Comparison of ENCODE assay signal across 10 cellular contexts in genomic region chr12:124910561-124911478, GRCh38. TPM values are rescaled to one million over a fixed set of nuclear protein-coding genes. Genes with fewer than 3 reads are reported as not detected.
A peak's percentile ranks its signal among the peaks of the same experiment; 100 is the strongest.
DNase-seq lines count a peak whose midpoint lies in the region; ATAC-seq, FAIRE-seq and TF ChIP-seq lines count a peak whose summit lies in the region.
"Had no signal": no experiment of that assay in that cellular context is flagged by ENCODE, and none has a peak within 500 bp of the region (broad histone marks: within the 10 kb centered on the region; RNA-seq: fewer than 3 reads in every experiment).

No MANE protein-coding gene starts in this region.

- WGBS in HepG2 (ENCODE audit: low lambda C conversion rate): 63% methylated on average over 9 of the region's 9 CpGs
- 76 to 80% methylated on average over 9 of the region's 9 CpGs for WGBS in thyroid gland, 2 donors

- H3K4me3 ChIP-seq in ascending aorta (peak overlapping the region; percentile 43 to 55), HepG2 (replicated peaks in 1 of 3; ENCODE audit: insufficient read depth in 1 of 3, low read depth in 2 of 3, low read length in 3 of 3) (peak overlapping the region; percentile 43 to 61 (median 54)), thyroid gland (replicated peaks in 1 of 3) (peak overlapping the region in 1 of 3 donors; percentile 3), HAP-1 (no peak overlapping the region)

- no TSS peak for BruUV-seq in HepG2 (replicated peaks; lab: Mats Ljungman, UMichigan)

- POLR2A ChIA-PET in activated CD4-positive, alpha-beta T cell treated with anti-CD3 and anti-CD28 coated beads, Interleukin-2, amount 10 ng/mL, durations not matched to agents 7 days and 5 days (lab: Charles Lee): interaction anchor here (0.6 to 1.1 kb wide), 2 partner anchors 9 to 29 kb away, joined by 3 to 5 read pairs; no protein-coding TSS in a partner anchor
- POLR2A ChIA-PET in HepG2 (lab: Yijun Ruan, JAX): interaction anchor here (0.8 to 6.8 kb wide), 7 partner anchors 7 to 82 kb away, joined by 3 to 64 read pairs (median 6); no protein-coding TSS in a partner anchor

- intact Hi-C loops in ascending aorta (cut with DNase I): no loop called here
- intact Hi-C loops in HepG2 (cut with micrococcal nuclease; ENCODE audit: unreplicated experiment): no loop called here
- intact Hi-C loops in thyroid gland (cut with DNase I): no loop called here

- no peaks in the 10 kb centered on the region for H3K27me3 Mint-ChIP-seq in activated CD4-positive, alpha-beta T cell treated with anti-CD3 and anti-CD28 coated beads, Interleukin-2, amount 10 ng/mL, durations not matched to agents 7 days and 5 days

- peaks cover 54% of the 10 kb centered on the region for H3K79me2 ChIP-seq in HepG2 (ENCODE audit: insufficient read depth, low read length)

- no peak for TF ChIP-seq CTCF in ascending aorta (IDR thresholded peaks at IDR 0.05)
- TF ChIP-seq CTCF in HepG2 (CRISPR knock-in tag; IDR thresholded peaks at IDR 0.05): no peak
- TF ChIP-seq CTCF in thyroid gland (IDR thresholded peaks at IDR 0.05): no peak

- peaks cover 0 to 26% of the 10 kb centered on the region in 2 donors for H3K4me1 ChIP-seq in ascending aorta
- H3K4me1 ChIP-seq in HepG2 (ENCODE audit: insufficient read depth, low read length): peaks cover 39% of the 10 kb centered on the region
- H3K4me1 ChIP-seq in thyroid gland: peaks cover 28 to 33% of the 10 kb centered on the region in 2 donors
- H3K4me1 ChIP-seq in HAP-1: peaks cover 12% of the 10 kb centered on the region

- peaks cover 53% of the 10 kb centered on the region for H3K4me1 Mint-ChIP-seq in activated CD4-positive, alpha-beta T cell treated with anti-CD3 and anti-CD28 coated beads, Interleukin-2, amount 10 ng/mL, durations not matched to agents 7 days and 5 days

- no peak for TF ChIP-seq EP300 in HepG2 (IDR thresholded peaks at IDR 0.05; ENCODE audit: low read depth in 2 of 2, low read length in 2 of 2)
- TF ChIP-seq EP300 in HepG2 (CRISPR knock-in tag; IDR thresholded peaks at IDR 0.05; ENCODE audit: borderline replicate concordance): no peak

- H3K27ac ChIP-seq in ascending aorta (peak overlapping the region; percentile 28 to 32), HepG2 (ENCODE audit: extremely low read length, insufficient read depth, low read length) (no peak overlapping the region), thyroid gland (peak overlapping the region in 2 of 3 donors; percentile 7 to 44)
- H3K27ac ChIP-seq: C4-2B had no signal

- no peak overlapping the region for H3K27ac Mint-ChIP-seq in activated CD4-positive, alpha-beta T cell treated with anti-CD3 and anti-CD28 coated beads, Interleukin-2, amount 10 ng/mL, durations not matched to agents 7 days and 5 days

- H3K36me3 ChIP-seq in ascending aorta (peaks cover 24 to 40% of the 10 kb centered on the region in 2 donors), HepG2 (replicated peaks in 1 of 2; ENCODE audit: control insufficient read depth in 1 of 2, insufficient read depth in 2 of 2, low read length in 2 of 2) (peaks cover 4 to 26% of the 10 kb centered on the region in 2 experiments), thyroid gland (peaks cover 23 to 28% of the 10 kb centered on the region in 2 donors), HAP-1 (replicated peaks) (peaks cover 20% of the 10 kb centered on the region)

- H3K4me3 Mint-ChIP-seq in activated CD4-positive, alpha-beta T cell treated with anti-CD3 and anti-CD28 coated beads, Interleukin-2, amount 10 ng/mL, durations not matched to agents 7 days and 5 days: peak overlapping the region; percentile 29

- peaks cover 0 to 15% of the 10 kb centered on the region in 2 donors for H3K9me3 ChIP-seq in ascending aorta
- H3K9me3 ChIP-seq in HepG2 (ENCODE audit: low read length): no peaks in the 10 kb centered on the region
- no peaks in the 10 kb centered on the region for H3K9me3 ChIP-seq in thyroid gland
- no peaks in the 10 kb centered on the region; the same call in 1 of the 2 replicates for H3K9me3 ChIP-seq in HAP-1

- H3K36me3 Mint-ChIP-seq in activated CD4-positive, alpha-beta T cell treated with anti-CD3 and anti-CD28 coated beads, Interleukin-2, amount 10 ng/mL, durations not matched to agents 7 days and 5 days (ENCODE audit: low read depth): peaks cover 42% of the 10 kb centered on the region

- 0 out of 2 replicates have a peak, but pooled peaks have one; percentile 4 for TF ChIP-seq RAD21 in HepG2 (CRISPR knock-in tag; IDR thresholded peaks at IDR 0.05)

- H3K27me3 ChIP-seq in ascending aorta (no peaks in the 10 kb centered on the region), HepG2 (ENCODE audit: control insufficient read depth in 1 of 2, insufficient read depth in 2 of 2, low read length in 2 of 2) (no peaks in the 10 kb centered on the region; a peak in 1 of 5 replicates), thyroid gland (no peaks in the 10 kb centered on the region), HAP-1 (ENCODE audit: low read depth) (no peaks in the 10 kb centered on the region)

- peak overlapping the region; percentile 41; the same call in 1 of the 2 replicates for H3K9ac ChIP-seq in HepG2 (ENCODE audit: insufficient read depth, low read depth, low read length)

- FAIRE-seq in HepG2 (lab: Jason Lieb, UNC): no peak

- in situ Hi-C loops in HepG2 (cut with HindIII; ENCODE audit: extremely low pct_ligation_motif_present, low pct_unique_long_range_greater_than_20kb): no loop called here
- in situ Hi-C loops in HAP-1 (cut with MboI; ENCODE audit: low sequenced_read_pairs): no loop called here

- no peak overlapping the region for H2AFZ ChIP-seq in HepG2 (ENCODE audit: low read length)

- CTCF ChIA-PET in activated CD4-positive, alpha-beta T cell treated with anti-CD3 and anti-CD28 coated beads, Interleukin-2, amount 10 ng/mL, durations not matched to agents 7 days and 5 days (lab: Charles Lee): interaction anchor here (3.3 kb wide), 1 partner anchor 29 kb away, joined by 14 read pairs; no protein-coding TSS in a partner anchor
- CTCF ChIA-PET in HepG2 (lab: Yijun Ruan, JAX; ENCODE audit: low intra/inter-chr PET ratio, low total read pairs): no interaction called here

- peaks cover 42% of the 10 kb centered on the region for H4K20me1 ChIP-seq in HepG2 (ENCODE audit: insufficient read depth, low read length)

- ATAC-seq in HepG2: no peak; the same call in 2 of the 3 replicates
- no peak for ATAC-seq in GM21576 (IDR thresholded peaks at IDR 0.05; ENCODE audit: unreplicated experiment)

- TF ChIP-seq POLR2A in HepG2 (IDR thresholded peaks at IDR 0.05; ENCODE audit: insufficient read depth in 1 of 2, low read depth in 2 of 2, low read length in 2 of 2): peak; percentile 28 to 90; a peak in 3 of 4 replicates
- no peak for TF ChIP-seq POLR2A in thyroid gland (IDR thresholded peaks at IDR 0.05)

- no peak for DNase-seq in activated CD4-positive, alpha-beta T cell treated with anti-CD3 and anti-CD28 coated beads, Interleukin-2, amount 10 ng/mL, durations not matched to agents 7 days and 5 days
- no peak for DNase-seq in activated CD4-positive, alpha-beta T cell treated with anti-CD3 and anti-CD28 coated beads, Interleukin-2, amount 50 U/mL, for 1 hour
- DNase-seq in ascending aorta (ENCODE audit: low spot score in 2 of 2) (no peak), HepG2 (ENCODE audit: low spot score) (no peak), thyroid gland (no peak), HAP-1 (ENCODE audit: low spot score in 2 of 2) (no peak), NCI-H510A (lab: John Stamatoyannopoulos, UW) (no peak)
- DNase-seq: Kasumi-1 had no signal

- H3K4me2 ChIP-seq in HepG2 (ENCODE audit: low read depth, low read length): peak overlapping the region; percentile 81

- no peaks in the 10 kb centered on the region for H3K9me3 Mint-ChIP-seq in activated CD4-positive, alpha-beta T cell treated with anti-CD3 and anti-CD28 coated beads, Interleukin-2, amount 10 ng/mL, durations not matched to agents 7 days and 5 days

RNA-seq across cellular contexts. Expression of gene UBC, which starts 3.6 kb away (rescaled TPM):
- total RNA-seq in activated CD4-positive, alpha-beta T cell treated with anti-CD3 and anti-CD28 coated beads, Interleukin-2, amount 10 ng/mL, durations not matched to agents 7 days and 5 days: 100 to 1,000 TPM; 749 to 755 TPM
- 1,347 TPM for total RNA-seq in ascending aorta
- 805 and 1,167 TPM in 2 replicates for total RNA-seq in HepG2 (2016; rRNA removed; fragmentation: Illumina TruSeq; extraction: Trizol)
- total RNA-seq in HepG2 (2016; cell fraction: cytosol; rRNA removed; fragmentation: Illumina TruSeq; extraction: Trizol; ENCODE audit: low read depth): 330 and 384 TPM in 2 replicates
- 802 and 1,160 TPM in 2 replicates for total RNA-seq in HepG2 (2016; cell fraction: insoluble cytoplasmic fraction; rRNA removed; fragmentation: Illumina TruSeq; extraction: Trizol)
- 388 and 438 TPM in 2 replicates for total RNA-seq in HepG2 (2016; cell fraction: membrane; rRNA removed; fragmentation: Illumina TruSeq; extraction: Trizol)
- 473 and 495 TPM in 2 replicates for total RNA-seq in HepG2 (2016; cell fraction: nucleus; rRNA removed; fragmentation: Illumina TruSeq; extraction: Trizol)
- 1,432 and 1,529 TPM in 2 replicates for polyA plus RNA-seq in HepG2 (2011; rRNA removed)
- polyA plus RNA-seq in HepG2 (2011; cell fraction: cytosol; rRNA removed): 1,350 and 1,708 TPM in 2 replicates
- 541 and 721 TPM in 2 replicates for polyA plus RNA-seq in HepG2 (2011; cell fraction: nucleus; rRNA removed)
- 920 and 1,315 TPM in 2 replicates for polyA plus RNA-seq in HepG2 (2012)
- polyA plus RNA-seq in HepG2 (2016; cell fraction: cytosol; fragmentation: Illumina TruSeq; extraction: Trizol; ENCODE audit: low read depth): 299 and 343 TPM in 2 replicates
- polyA plus RNA-seq in HepG2 (2016; cell fraction: insoluble cytoplasmic fraction; fragmentation: Illumina TruSeq; extraction: Trizol; ENCODE audit: low read depth): 1,055 and 1,063 TPM in 2 replicates
- 279 and 340 TPM in 2 replicates for polyA plus RNA-seq in HepG2 (2016; cell fraction: membrane; fragmentation: Illumina TruSeq; extraction: Trizol; ENCODE audit: low read depth)
- 688 and 691 TPM in 2 replicates for polyA plus RNA-seq in HepG2 (2016; cell fraction: nucleus; fragmentation: Illumina TruSeq; extraction: Trizol; ENCODE audit: insufficient read depth, low read depth)
- 531 and 665 TPM in 2 replicates for polyA minus RNA-seq in HepG2 (2011; rRNA and poly(A)+ RNA removed; ENCODE audit: low replicate concordance)
- 412 and 617 TPM in 2 replicates for polyA minus RNA-seq in HepG2 (2011; cell fraction: cytosol; rRNA and poly(A)+ RNA removed)
- 99.5 and 162 TPM in 2 replicates for polyA minus RNA-seq in HepG2 (2011; cell fraction: nucleus; rRNA and poly(A)+ RNA removed)
- total RNA-seq in thyroid gland: 1,000 to 10,000 TPM in 2 of 4 donors, 100 to 1,000 TPM in 2; 907 to 1,424 (median 1,000) TPM

RNA-seq across cellular contexts. Expression of gene SCARB1, which starts 47.2 kb away (rescaled TPM):
- total RNA-seq in activated CD4-positive, alpha-beta T cell treated with anti-CD3 and anti-CD28 coated beads, Interleukin-2, amount 10 ng/mL, durations not matched to agents 7 days and 5 days: 1 to 10 TPM; 5.3 to 6.2 TPM
- total RNA-seq in ascending aorta (81.1 TPM), HepG2 (2016; rRNA removed; fragmentation: Illumina TruSeq; extraction: Trizol) (33.2 and 63.4 TPM in 2 replicates), thyroid gland (10 to 100 TPM; 10.9 to 16.0 (median 15.4) TPM)
- total RNA-seq in HepG2 (2016; cell fraction: cytosol; rRNA removed; fragmentation: Illumina TruSeq; extraction: Trizol; ENCODE audit: low read depth): 10.1 and 11.6 TPM in 2 replicates
- total RNA-seq in HepG2 (2016; cell fraction: insoluble cytoplasmic fraction; rRNA removed; fragmentation: Illumina TruSeq; extraction: Trizol): 24.7 and 65.3 TPM in 2 replicates
- total RNA-seq in HepG2 (2016; cell fraction: membrane; rRNA removed; fragmentation: Illumina TruSeq; extraction: Trizol): 32.7 and 33.2 TPM in 2 replicates
- 82.8 and 99.0 TPM in 2 replicates for total RNA-seq in HepG2 (2016; cell fraction: nucleus; rRNA removed; fragmentation: Illumina TruSeq; extraction: Trizol)
- 160 and 189 TPM in 2 replicates for polyA plus RNA-seq in HepG2 (2011; rRNA removed)
- 208 and 213 TPM in 2 replicates for polyA plus RNA-seq in HepG2 (2011; cell fraction: cytosol; rRNA removed)
- polyA plus RNA-seq in HepG2 (2011; cell fraction: nucleus; rRNA removed): 869 and 1,053 TPM in 2 replicates
- polyA plus RNA-seq in HepG2 (2012): 214 and 253 TPM in 2 replicates
- 18.1 and 20.1 TPM in 2 replicates for polyA plus RNA-seq in HepG2 (2016; cell fraction: cytosol; fragmentation: Illumina TruSeq; extraction: Trizol; ENCODE audit: low read depth)
- polyA plus RNA-seq in HepG2 (2016; cell fraction: insoluble cytoplasmic fraction; fragmentation: Illumina TruSeq; extraction: Trizol; ENCODE audit: low read depth): 42.8 and 60.7 TPM in 2 replicates
- 42.2 and 44.0 TPM in 2 replicates for polyA plus RNA-seq in HepG2 (2016; cell fraction: membrane; fragmentation: Illumina TruSeq; extraction: Trizol; ENCODE audit: low read depth)
- 235 and 236 TPM in 2 replicates for polyA plus RNA-seq in HepG2 (2016; cell fraction: nucleus; fragmentation: Illumina TruSeq; extraction: Trizol; ENCODE audit: insufficient read depth, low read depth)
- polyA minus RNA-seq in HepG2 (2011; rRNA and poly(A)+ RNA removed; ENCODE audit: low replicate concordance): 104 and 367 TPM in 2 replicates
- polyA minus RNA-seq in HepG2 (2011; cell fraction: cytosol; rRNA and poly(A)+ RNA removed): 143 and 183 TPM in 2 replicates
- 104 and 119 TPM in 2 replicates for polyA minus RNA-seq in HepG2 (2011; cell fraction: nucleus; rRNA and poly(A)+ RNA removed)

Comparison
In these comparisons a context has a peak if more than half of its experiments do, and no peak if none do; other contexts are left out.
1. POLR2A ChIP-seq: peak in HepG2 (2 of 2); none in thyroid gland (0 of 2).